1 cellular context compared by ENCODE assay signal in genomic region chr9:130277525-130277924, GRCh38. TPM values are rescaled to one million over a fixed set of nuclear protein-coding genes. Genes with fewer than 3 reads are reported as not detected.
"Had no signal": no experiment of that assay in that cellular context is flagged by ENCODE, and none has a peak within 500 bp of the region (broad histone marks: within the 10 kb centered on the region; RNA-seq: fewer than 3 reads in every experiment).

No MANE protein-coding gene starts in this region.

RNA-seq across cellular contexts. Expression of gene HMCN2, which starts 12.0 kb away (rescaled TPM):
- total RNA-seq: GM23248 had no signal
- polyA plus RNA-seq: GM23248 had no signal
